ENCODE assay signal across 19 cellular contexts in genomic region chr6:106752641-106753040, GRCh38.
DNase-seq lines count a peak whose midpoint lies in the region; ATAC-seq, FAIRE-seq and TF ChIP-seq lines count a peak whose summit lies in the region.
"Had no signal": no experiment of that assay in that cellular context is flagged by ENCODE, and none has a peak within 500 bp of the region (broad histone marks: within the 10 kb centered on the region; RNA-seq: fewer than 3 reads in every experiment).

No MANE protein-coding gene starts in this region.

- no peaks in the 10 kb centered on the region for H3K79me2 ChIP-seq in HepG2 (ENCODE audit: insufficient read depth, low read length)

- POLR2A ChIA-PET in HepG2 (lab: Yijun Ruan, JAX), result no interaction called here

- TF ChIP-seq CTCF in HepG2 (CRISPR knock-in tag; IDR thresholded peaks at IDR 0.05) (no peak), right lobe of liver (IDR thresholded peaks at IDR 0.05) (no peak)

- CTCF ChIA-PET in HepG2 (lab: Yijun Ruan, JAX; ENCODE audit: low intra/inter-chr PET ratio, low total read pairs), result no interaction called here

- peak overlapping the region; percentile 26; the same call in 1 of the 2 replicates for H3K4me2 ChIP-seq in HepG2 (ENCODE audit: low read depth, low read length)
- H3K4me2 ChIP-seq: BLaER1, SK-N-SH had no signal

- H3K27ac ChIP-seq in HepG2 (ENCODE audit: extremely low read length, insufficient read depth, low read length), result no peak overlapping the region
- H3K27ac ChIP-seq in right lobe of liver, result no peak overlapping the region
- peak overlapping the region; percentile 76 for H3K27ac ChIP-seq in epithelial cell of prostate
- H3K27ac ChIP-seq: BLaER1 had no signal

- no TSS peak for BruUV-seq in HepG2 (replicated peaks; lab: Mats Ljungman, UMichigan)

- H3K36me3 ChIP-seq in HepG2 (replicated peaks in 1 of 2; ENCODE audit: control insufficient read depth in 1 of 2, insufficient read depth in 2 of 2, low read length in 2 of 2), result no peaks in the 10 kb centered on the region
- H3K36me3 ChIP-seq in right lobe of liver, result peaks cover 0 to 7% (median 0%) of the 10 kb centered on the region in 4 donors
- H3K36me3 ChIP-seq: BLaER1 had no signal

- no peak overlapping the region for H2AFZ ChIP-seq in HepG2 (ENCODE audit: low read length)

- intact Hi-C loops in HepG2 (cut with micrococcal nuclease; ENCODE audit: unreplicated experiment) (loop anchor here (5.0 kb wide), 1 partner anchor 35 kb away; no protein-coding TSS in a partner anchor), right lobe of liver (cut with DNase I) (no loop called here)

- no peak overlapping the region for H3K9ac ChIP-seq in HepG2 (ENCODE audit: insufficient read depth, low read depth, low read length)
- H3K9ac ChIP-seq: BLaER1, SK-N-SH had no signal

- H3K9me3 ChIP-seq in HepG2 (ENCODE audit: low read length) (no peaks in the 10 kb centered on the region), right lobe of liver (no peaks in the 10 kb centered on the region)
- H3K9me3 ChIP-seq: SK-N-SH had no signal

- no peak for TF ChIP-seq POLR2A in HepG2 (IDR thresholded peaks at IDR 0.05; ENCODE audit: insufficient read depth in 1 of 2, low read depth in 2 of 2, low read length in 2 of 2)
- TF ChIP-seq POLR2A in right lobe of liver (IDR thresholded peaks at IDR 0.05), result no peak

- 34% methylated on average over 4 of the region's 4 CpGs for WGBS in HepG2 (ENCODE audit: low lambda C conversion rate)
- WGBS in right lobe of liver (ENCODE audit: insufficient coverage, low coverage, low lambda C conversion rate, missing lambda C conversion rate), result 71% methylated on average over 3 of the region's 4 CpGs

- in situ Hi-C loops in HepG2 (cut with HindIII; ENCODE audit: extremely low pct_ligation_motif_present, low pct_unique_long_range_greater_than_20kb), result no loop called here

- no peak overlapping the region for H3K4me3 ChIP-seq in HepG2 (replicated peaks in 1 of 3; ENCODE audit: insufficient read depth in 1 of 3, low read depth in 2 of 3, low read length in 3 of 3)
- H3K4me3 ChIP-seq in right lobe of liver, result no peak overlapping the region
- H3K4me3 ChIP-seq: BLaER1 had no signal

- no peak for TF ChIP-seq RAD21 in HepG2 (CRISPR knock-in tag; IDR thresholded peaks at IDR 0.05)

- H3K27me3 ChIP-seq in HepG2 (ENCODE audit: control insufficient read depth in 1 of 2, insufficient read depth in 2 of 2, low read length in 2 of 2) (no peaks in the 10 kb centered on the region), right lobe of liver (no peaks in the 10 kb centered on the region)
- H3K27me3 ChIP-seq: BLaER1 had no signal

- peak; percentile 55 for FAIRE-seq in HepG2 (lab: Jason Lieb, UNC)

- peaks cover 69% of the 10 kb centered on the region for H3K4me1 ChIP-seq in HepG2 (ENCODE audit: insufficient read depth, low read length)
- peaks cover 0 to 8% (median 0%) of the 10 kb centered on the region in 4 donors for H3K4me1 ChIP-seq in right lobe of liver

- TF ChIP-seq EP300 in HepG2 (IDR thresholded peaks at IDR 0.05; ENCODE audit: low read depth in 2 of 2, low read length in 2 of 2) (peak in 1 of 2 experiments; percentile 44; a peak in 2 of 4 replicates), HepG2 (CRISPR knock-in tag; IDR thresholded peaks at IDR 0.05; ENCODE audit: borderline replicate concordance) (no peak)

- DNase-seq in HepG2 (ENCODE audit: low spot score), result peak; percentile 70
- no peak for DNase-seq in right lobe of liver
- no peak for DNase-seq in epithelial cell of prostate (ENCODE audit: low read depth, low spot score)
- DNase-seq in left kidney (ENCODE audit: low read depth, low spot score), result peak; percentile 66
- no peak for DNase-seq in DMS53 (lab: John Stamatoyannopoulos, UW)
- DNase-seq in AG08395 (ENCODE audit: low spot score), result no peak
- DNase-seq in GM19240 (ENCODE audit: insufficient read length, low spot score), result no peak
- DNase-seq: CD4-positive, alpha-beta memory T cell; DMS79 treated with DMSO at 0.1 percent for 48 hours; H7; HFFc6; KG1; NCI-H1417 treated with DMSO at 0.1 percent for 48 hours; NCI-H1930; NCI-H226; NCI-H524; Right ventricle myocardium superior; SK-N-SH had no signal

- peak; percentile 72 for ATAC-seq in HepG2
- no peak for ATAC-seq in right lobe of liver

- H4K20me1 ChIP-seq in HepG2 (ENCODE audit: insufficient read depth, low read length), result no peaks in the 10 kb centered on the region
- H4K20me1 ChIP-seq: BLaER1 had no signal

TF ChIP-seq in HepG2, 621 proteins besides CTCF, POLR2A, EP300 and RAD21 (continues in another document):
- TF ChIP-seq FOSL1 (CRISPR knock-in tag; IDR thresholded peaks at IDR 0.05; ENCODE audit: borderline replicate concordance) (no peak), THAP7 (CRISPR knock-in tag; IDR thresholded peaks at IDR 0.05) (no peak), IRF2 (CRISPR knock-in tag; IDR thresholded peaks at IDR 0.05) (no peak), ATF6 (CRISPR knock-in tag; conservative IDR thresholded peaks at IDR 0.05) (no peak), CEBPB (IDR thresholded peaks at IDR 0.05; ENCODE audit: borderline replicate concordance, low read depth, low read length) (no peak), ZBTB37 (CRISPR knock-in tag; IDR thresholded peaks at IDR 0.05) (no peak), ZNF30 (CRISPR knock-in tag; IDR thresholded peaks at IDR 0.05) (no peak), ZBTB14 (CRISPR knock-in tag; IDR thresholded peaks at IDR 0.05) (no peak), ZNF362 (CRISPR knock-in tag; IDR thresholded peaks at IDR 0.05; ENCODE audit: borderline replicate concordance) (no peak), NFKBIZ (CRISPR knock-in tag; IDR thresholded peaks at IDR 0.05) (no peak), ETS1 (CRISPR knock-in tag; IDR thresholded peaks at IDR 0.05) (no peak), TBX3 (IDR thresholded peaks at IDR 0.05; ENCODE audit: borderline replicate concordance) (no peak), KMT2A (CRISPR knock-in tag; IDR thresholded peaks at IDR 0.05) (no peak), ZNF282 (IDR thresholded peaks at IDR 0.05; ENCODE audit: partially characterized antibody) (no peak), MAFF (IDR thresholded peaks at IDR 0.05; ENCODE audit: low read depth, low read length) (no peak)

Comparison
In these comparisons a context has a peak if more than half of its experiments do, and no peak if none do; other contexts are left out.
1. DNase-seq: peak in HepG2 (single experiment) and left kidney (single experiment); none in right lobe of liver (0 of 3), epithelial cell of prostate (single experiment), DMS53 (single experiment), AG08395 (single experiment) and GM19240 (single experiment).